ENCODE assay signal across 1 cellular context in the genomic region with DNA sequence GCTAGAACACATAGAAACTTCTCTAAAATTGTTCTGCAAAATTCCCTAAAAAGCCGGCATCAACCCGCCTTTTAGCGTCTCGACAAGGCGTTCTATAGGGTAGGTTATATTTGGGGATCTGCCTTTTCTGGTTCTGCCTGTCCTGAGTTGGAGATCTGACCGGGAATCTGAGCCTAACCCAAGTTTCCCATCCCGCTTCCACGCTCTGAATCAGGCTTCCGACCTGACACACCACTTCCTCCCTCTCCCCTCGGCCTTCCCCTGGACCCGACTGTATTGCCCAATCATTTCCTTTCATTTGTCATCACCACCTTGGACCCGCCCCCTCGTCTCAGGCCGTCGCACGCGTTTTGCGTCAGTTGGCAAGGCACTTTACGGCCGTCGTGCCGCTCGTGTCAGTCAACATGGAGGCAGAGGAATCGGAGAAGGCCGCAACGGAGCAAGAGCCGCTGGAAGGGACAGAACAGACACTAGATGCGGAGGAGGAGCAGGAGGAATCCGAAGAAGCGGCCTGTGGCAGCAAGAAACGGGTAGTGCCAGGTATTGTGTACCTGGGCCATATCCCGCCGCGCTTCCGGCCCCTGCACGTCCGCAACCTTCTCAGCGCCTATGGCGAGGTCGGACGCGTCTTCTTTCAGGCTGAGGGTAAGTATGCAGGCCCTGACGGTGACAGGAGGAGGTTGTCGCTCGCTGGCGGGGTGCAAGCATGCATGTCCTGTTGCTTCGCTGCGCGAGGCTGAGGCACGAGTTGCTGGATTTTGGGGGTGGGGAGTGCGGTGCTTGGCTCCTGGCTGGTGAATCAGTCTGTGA.
TF ChIP-seq lines count a peak whose summit lies in the region.

A gene (plus strand): TSS at position 375 of the 810 bp plus-strand sequence. CDS start 30 bp downstream, at position 405.

TF ChIP-seq in GM12878, 131 proteins besides CTCF, POLR2A, EP300 and RAD21 (continued from another document and continues in another):
- TF ChIP-seq RFX5 (IDR thresholded peaks at IDR 0.05; ENCODE audit: low read depth, low read length) (0 out of 2 replicates have a peak, but pooled peaks have one; percentile 30), FOXM1 (IDR thresholded peaks at IDR 0.05; ENCODE audit: low read depth, low read length) (no peak), NR2C2 (IDR thresholded peaks at IDR 0.05; ENCODE audit: borderline replicate concordance, control insufficient read depth, insufficient read length, low read depth) (no peak), BCL11A (IDR thresholded peaks at IDR 0.05; ENCODE audit: low read depth, low read length) (no peak), NFIC (IDR thresholded peaks at IDR 0.05; ENCODE audit: low read depth, low read length) (peak; percentile 48; the same call in 1 of the 2 replicates), FOS (IDR thresholded peaks at IDR 0.05; ENCODE audit: borderline replicate concordance, extremely low read depth, insufficient read length) (no peak), SP1 (IDR thresholded peaks at IDR 0.05; ENCODE audit: low read depth, low read length) (peak; percentile 63), ETV6 (conservative IDR thresholded peaks at IDR 0.05 in 1 of 2, IDR thresholded peaks at IDR 0.05 in 1 of 2; ENCODE audit: borderline replicate concordance in 1 of 2, low read depth in 1 of 2) (peak; percentile 30 to 99; a peak in 2 of 4 replicates), IRF4 (IDR thresholded peaks at IDR 0.05; ENCODE audit: low read depth, low read length) (peak; percentile 41; the same call in 1 of the 2 replicates), CBX5 (IDR thresholded peaks at IDR 0.05; ENCODE audit: low read depth) (no peak), STAT3 (IDR thresholded peaks at IDR 0.05; ENCODE audit: low read depth, low read length) (no peak; the same call in 1 of the 2 replicates), POU2F2 (IDR thresholded peaks at IDR 0.05; ENCODE audit: borderline replicate concordance, low read depth, low read length) (peak; percentile 33; the same call in 1 of the 3 replicates), RELA (IDR thresholded peaks at IDR 0.05; ENCODE audit: borderline replicate concordance, partially characterized antibody) (peak; percentile 57), CREM (IDR thresholded peaks at IDR 0.05; ENCODE audit: low read depth) (peak; percentile 99), LARP7 (IDR thresholded peaks at IDR 0.05) (peak; percentile 78), NR2F1 (conservative IDR thresholded peaks at IDR 0.05) (no peak), TAF1 (IDR thresholded peaks at IDR 0.05; ENCODE audit: borderline replicate concordance, low read depth, low read length) (peak; percentile 89; the same call in 1 of the 2 replicates), WRNIP1 (IDR thresholded peaks at IDR 0.05; ENCODE audit: borderline replicate concordance, low read depth, low read length) (0 out of 2 replicates have a peak, but pooled peaks have one; percentile 31), SREBF1 (IDR thresholded peaks at IDR 0.05; ENCODE audit: low read length) (no peak), ZNF207 (IDR thresholded peaks at IDR 0.05; ENCODE audit: borderline replicate concordance) (peak; percentile 60; the same call in 1 of the 2 replicates), SMC3 (IDR thresholded peaks at IDR 0.05; ENCODE audit: borderline replicate concordance, low read length) (no peak), BACH1 (IDR thresholded peaks at IDR 0.05; ENCODE audit: borderline replicate concordance) (peak; percentile 29; the same call in 1 of the 2 replicates), NRF1 (conservative IDR thresholded peaks at IDR 0.05; ENCODE audit: low read depth, low read length) (no peak), BHLHE40 (IDR thresholded peaks at IDR 0.05; ENCODE audit: borderline replicate concordance in 1 of 2, low read depth in 2 of 2, low read length in 1 of 2) (peak; percentile 43 to 76; a peak in 3 of 4 replicates), KLF5 (IDR thresholded peaks at IDR 0.05; ENCODE audit: partially characterized antibody) (peak; percentile 49), CEBPB (IDR thresholded peaks at IDR 0.05; ENCODE audit: borderline replicate concordance in 1 of 2, low read depth in 2 of 2, low read length in 2 of 2) (peak in 1 of 2 experiments; percentile 99; a peak in 2 of 4 replicates), HDGF (IDR thresholded peaks at IDR 0.05) (peak; percentile 92), RAD51 (IDR thresholded peaks at IDR 0.05) (no peak), SMAD5 (IDR thresholded peaks at IDR 0.05; ENCODE audit: low read depth) (peak; percentile 90), SMAD1 (IDR thresholded peaks at IDR 0.05; ENCODE audit: low read depth, partially characterized antibody) (no peak), BRCA1 (IDR thresholded peaks at IDR 0.05; ENCODE audit: low read depth, low read length) (no peak), JUND (IDR thresholded peaks at IDR 0.05; ENCODE audit: low read depth, low read length) (peak; percentile 48; the same call in 1 of the 2 replicates), CHD2 (IDR thresholded peaks at IDR 0.05; ENCODE audit: borderline replicate concordance, low read depth, low read length) (peak; percentile 78; the same call in 1 of the 2 replicates)
- TF ChIP-seq, protein P1, sequence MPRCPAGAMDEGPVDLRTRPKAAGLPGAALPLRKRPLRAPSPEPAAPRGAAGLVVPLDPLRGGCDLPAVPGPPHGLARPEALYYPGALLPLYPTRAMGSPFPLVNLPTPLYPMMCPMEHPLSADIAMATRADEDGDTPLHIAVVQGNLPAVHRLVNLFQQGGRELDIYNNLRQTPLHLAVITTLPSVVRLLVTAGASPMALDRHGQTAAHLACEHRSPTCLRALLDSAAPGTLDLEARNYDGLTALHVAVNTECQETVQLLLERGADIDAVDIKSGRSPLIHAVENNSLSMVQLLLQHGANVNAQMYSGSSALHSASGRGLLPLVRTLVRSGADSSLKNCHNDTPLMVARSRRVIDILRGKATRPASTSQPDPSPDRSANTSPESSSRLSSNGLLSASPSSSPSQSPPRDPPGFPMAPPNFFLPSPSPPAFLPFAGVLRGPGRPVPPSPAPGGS (IDR thresholded peaks at IDR 0.05; ENCODE audit: borderline replicate concordance, insufficient read depth, low read depth, low read length, poor library complexity, severe bottlenecking): peak; percentile 29
- TF ChIP-seq, protein P2, sequence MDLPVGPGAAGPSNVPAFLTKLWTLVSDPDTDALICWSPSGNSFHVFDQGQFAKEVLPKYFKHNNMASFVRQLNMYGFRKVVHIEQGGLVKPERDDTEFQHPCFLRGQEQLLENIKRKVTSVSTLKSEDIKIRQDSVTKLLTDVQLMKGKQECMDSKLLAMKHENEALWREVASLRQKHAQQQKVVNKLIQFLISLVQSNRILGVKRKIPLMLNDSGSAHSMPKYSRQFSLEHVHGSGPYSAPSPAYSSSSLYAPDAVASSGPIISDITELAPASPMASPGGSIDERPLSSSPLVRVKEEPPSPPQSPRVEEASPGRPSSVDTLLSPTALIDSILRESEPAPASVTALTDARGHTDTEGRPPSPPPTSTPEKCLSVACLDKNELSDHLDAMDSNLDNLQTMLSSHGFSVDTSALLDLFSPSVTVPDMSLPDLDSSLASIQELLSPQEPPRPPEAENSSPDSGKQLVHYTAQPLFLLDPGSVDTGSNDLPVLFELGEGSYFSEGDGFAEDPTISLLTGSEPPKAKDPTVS (IDR thresholded peaks at IDR 0.05; ENCODE audit: low read depth, low read length): no peak
- TF ChIP-seq, protein P3, sequence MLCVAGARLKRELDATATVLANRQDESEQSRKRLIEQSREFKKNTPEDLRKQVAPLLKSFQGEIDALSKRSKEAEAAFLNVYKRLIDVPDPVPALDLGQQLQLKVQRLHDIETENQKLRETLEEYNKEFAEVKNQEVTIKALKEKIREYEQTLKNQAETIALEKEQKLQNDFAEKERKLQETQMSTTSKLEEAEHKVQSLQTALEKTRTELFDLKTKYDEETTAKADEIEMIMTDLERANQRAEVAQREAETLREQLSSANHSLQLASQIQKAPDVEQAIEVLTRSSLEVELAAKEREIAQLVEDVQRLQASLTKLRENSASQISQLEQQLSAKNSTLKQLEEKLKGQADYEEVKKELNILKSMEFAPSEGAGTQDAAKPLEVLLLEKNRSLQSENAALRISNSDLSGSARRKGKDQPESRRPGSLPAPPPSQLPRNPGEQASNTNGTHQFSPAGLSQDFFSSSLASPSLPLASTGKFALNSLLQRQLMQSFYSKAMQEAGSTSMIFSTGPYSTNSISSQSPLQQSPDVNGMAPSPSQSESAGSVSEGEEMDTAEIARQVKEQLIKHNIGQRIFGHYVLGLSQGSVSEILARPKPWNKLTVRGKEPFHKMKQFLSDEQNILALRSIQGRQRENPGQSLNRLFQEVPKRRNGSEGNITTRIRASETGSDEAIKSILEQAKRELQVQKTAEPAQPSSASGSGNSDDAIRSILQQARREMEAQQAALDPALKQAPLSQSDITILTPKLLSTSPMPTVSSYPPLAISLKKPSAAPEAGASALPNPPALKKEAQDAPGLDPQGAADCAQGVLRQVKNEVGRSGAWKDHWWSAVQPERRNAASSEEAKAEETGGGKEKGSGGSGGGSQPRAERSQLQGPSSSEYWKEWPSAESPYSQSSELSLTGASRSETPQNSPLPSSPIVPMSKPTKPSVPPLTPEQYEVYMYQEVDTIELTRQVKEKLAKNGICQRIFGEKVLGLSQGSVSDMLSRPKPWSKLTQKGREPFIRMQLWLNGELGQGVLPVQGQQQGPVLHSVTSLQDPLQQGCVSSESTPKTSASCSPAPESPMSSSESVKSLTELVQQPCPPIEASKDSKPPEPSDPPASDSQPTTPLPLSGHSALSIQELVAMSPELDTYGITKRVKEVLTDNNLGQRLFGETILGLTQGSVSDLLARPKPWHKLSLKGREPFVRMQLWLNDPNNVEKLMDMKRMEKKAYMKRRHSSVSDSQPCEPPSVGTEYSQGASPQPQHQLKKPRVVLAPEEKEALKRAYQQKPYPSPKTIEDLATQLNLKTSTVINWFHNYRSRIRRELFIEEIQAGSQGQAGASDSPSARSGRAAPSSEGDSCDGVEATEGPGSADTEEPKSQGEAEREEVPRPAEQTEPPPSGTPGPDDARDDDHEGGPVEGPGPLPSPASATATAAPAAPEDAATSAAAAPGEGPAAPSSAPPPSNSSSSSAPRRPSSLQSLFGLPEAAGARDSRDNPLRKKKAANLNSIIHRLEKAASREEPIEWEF (IDR thresholded peaks at IDR 0.05; ENCODE audit: insufficient replicate concordance, low read depth, low read length): no peak
- TF ChIP-seq, protein P4, sequence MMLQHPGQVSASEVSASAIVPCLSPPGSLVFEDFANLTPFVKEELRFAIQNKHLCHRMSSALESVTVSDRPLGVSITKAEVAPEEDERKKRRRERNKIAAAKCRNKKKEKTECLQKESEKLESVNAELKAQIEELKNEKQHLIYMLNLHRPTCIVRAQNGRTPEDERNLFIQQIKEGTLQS (IDR thresholded peaks at IDR 0.05; ENCODE audit: borderline replicate concordance, extremely low read depth, low read depth, low read length): peak; percentile 97
- TF ChIP-seq, protein P5, sequence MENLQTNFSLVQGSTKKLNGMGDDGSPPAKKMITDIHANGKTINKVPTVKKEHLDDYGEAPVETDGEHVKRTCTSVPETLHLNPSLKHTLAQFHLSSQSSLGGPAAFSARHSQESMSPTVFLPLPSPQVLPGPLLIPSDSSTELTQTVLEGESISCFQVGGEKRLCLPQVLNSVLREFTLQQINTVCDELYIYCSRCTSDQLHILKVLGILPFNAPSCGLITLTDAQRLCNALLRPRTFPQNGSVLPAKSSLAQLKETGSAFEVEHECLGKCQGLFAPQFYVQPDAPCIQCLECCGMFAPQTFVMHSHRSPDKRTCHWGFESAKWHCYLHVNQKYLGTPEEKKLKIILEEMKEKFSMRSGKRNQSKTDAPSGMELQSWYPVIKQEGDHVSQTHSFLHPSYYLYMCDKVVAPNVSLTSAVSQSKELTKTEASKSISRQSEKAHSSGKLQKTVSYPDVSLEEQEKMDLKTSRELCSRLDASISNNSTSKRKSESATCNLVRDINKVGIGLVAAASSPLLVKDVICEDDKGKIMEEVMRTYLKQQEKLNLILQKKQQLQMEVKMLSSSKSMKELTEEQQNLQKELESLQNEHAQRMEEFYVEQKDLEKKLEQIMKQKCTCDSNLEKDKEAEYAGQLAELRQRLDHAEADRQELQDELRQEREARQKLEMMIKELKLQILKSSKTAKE (IDR thresholded peaks at IDR 0.05; ENCODE audit: low read depth, poor library complexity, severe bottlenecking): no peak
- TF ChIP-seq, protein P6, sequence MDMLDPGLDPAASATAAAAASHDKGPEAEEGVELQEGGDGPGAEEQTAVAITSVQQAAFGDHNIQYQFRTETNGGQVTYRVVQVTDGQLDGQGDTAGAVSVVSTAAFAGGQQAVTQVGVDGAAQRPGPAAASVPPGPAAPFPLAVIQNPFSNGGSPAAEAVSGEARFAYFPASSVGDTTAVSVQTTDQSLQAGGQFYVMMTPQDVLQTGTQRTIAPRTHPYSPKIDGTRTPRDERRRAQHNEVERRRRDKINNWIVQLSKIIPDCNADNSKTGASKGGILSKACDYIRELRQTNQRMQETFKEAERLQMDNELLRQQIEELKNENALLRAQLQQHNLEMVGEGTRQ (IDR thresholded peaks at IDR 0.05; ENCODE audit: borderline replicate concordance, low read depth, low read length): no peak; the same call in 1 of the 2 replicates
- TF ChIP-seq, protein P7, sequence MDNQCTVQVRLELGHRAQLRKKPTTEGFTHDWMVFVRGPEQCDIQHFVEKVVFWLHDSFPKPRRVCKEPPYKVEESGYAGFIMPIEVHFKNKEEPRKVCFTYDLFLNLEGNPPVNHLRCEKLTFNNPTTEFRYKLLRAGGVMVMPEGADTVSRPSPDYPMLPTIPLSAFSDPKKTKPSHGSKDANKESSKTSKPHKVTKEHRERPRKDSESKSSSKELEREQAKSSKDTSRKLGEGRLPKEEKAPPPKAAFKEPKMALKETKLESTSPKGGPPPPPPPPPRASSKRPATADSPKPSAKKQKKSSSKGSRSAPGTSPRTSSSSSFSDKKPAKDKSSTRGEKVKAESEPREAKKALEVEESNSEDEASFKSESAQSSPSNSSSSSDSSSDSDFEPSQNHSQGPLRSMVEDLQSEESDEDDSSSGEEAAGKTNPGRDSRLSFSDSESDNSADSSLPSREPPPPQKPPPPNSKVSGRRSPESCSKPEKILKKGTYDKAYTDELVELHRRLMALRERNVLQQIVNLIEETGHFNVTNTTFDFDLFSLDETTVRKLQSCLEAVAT (IDR thresholded peaks at IDR 0.05): peak; percentile 85
- TF ChIP-seq, protein P8, sequence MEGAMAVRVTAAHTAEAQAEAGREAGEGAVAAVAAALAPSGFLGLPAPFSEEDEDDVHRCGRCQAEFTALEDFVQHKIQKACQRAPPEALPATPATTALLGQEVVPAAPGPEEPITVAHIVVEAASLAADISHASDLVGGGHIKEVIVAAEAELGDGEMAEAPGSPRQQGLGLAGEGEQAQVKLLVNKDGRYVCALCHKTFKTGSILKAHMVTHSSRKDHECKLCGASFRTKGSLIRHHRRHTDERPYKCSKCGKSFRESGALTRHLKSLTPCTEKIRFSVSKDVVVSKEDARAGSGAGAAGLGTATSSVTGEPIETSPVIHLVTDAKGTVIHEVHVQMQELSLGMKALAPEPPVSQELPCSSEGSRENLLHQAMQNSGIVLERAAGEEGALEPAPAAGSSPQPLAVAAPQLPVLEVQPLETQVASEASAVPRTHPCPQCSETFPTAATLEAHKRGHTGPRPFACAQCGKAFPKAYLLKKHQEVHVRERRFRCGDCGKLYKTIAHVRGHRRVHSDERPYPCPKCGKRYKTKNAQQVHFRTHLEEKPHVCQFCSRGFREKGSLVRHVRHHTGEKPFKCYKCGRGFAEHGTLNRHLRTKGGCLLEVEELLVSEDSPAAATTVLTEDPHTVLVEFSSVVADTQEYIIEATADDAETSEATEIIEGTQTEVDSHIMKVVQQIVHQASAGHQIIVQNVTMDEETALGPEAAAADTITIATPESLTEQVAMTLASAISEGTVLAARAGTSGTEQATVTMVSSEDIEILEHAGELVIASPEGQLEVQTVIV (IDR thresholded peaks at IDR 0.05; ENCODE audit: borderline replicate concordance, partially characterized antibody): peak; percentile 100
- TF ChIP-seq, protein P9, sequence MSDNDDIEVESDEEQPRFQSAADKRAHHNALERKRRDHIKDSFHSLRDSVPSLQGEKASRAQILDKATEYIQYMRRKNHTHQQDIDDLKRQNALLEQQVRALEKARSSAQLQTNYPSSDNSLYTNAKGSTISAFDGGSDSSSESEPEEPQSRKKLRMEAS (IDR thresholded peaks at IDR 0.05; ENCODE audit: low read depth, low read length): peak; percentile 81
